10 cellular contexts compared by ENCODE assay signal in the genomic region with DNA sequence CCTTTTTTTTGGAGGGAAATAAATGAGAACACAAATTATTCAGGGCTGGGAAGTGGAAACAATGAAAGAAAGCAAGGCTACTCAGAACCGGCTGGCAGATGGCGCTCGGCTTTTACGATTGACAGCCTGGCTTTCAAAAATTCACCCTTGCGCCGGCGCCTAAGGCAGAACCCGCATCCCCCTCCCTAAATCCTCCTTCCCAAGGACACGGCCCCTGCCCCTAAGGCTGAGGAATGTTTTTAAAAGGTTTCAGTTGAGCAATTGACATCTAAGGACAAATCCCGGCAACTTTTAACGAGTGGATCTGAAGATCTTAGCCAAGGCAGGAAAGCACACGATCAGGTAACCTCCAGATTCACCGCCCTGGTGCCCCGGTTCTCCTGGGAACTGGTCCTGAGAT. TPM values are rescaled to one million over a fixed set of nuclear protein-coding genes. Genes with fewer than 3 reads are reported as not detected.
DNase-seq lines count a peak whose midpoint lies in the region; ATAC-seq, FAIRE-seq and TF ChIP-seq lines count a peak whose summit lies in the region.
"Had no signal": no experiment of that assay in that cellular context is flagged by ENCODE, and none has a peak within 500 bp of the region (broad histone marks: within the 10 kb centered on the region; RNA-seq: fewer than 3 reads in every experiment).

No MANE protein-coding gene starts in this region.

- H3K9me3 Mint-ChIP-seq in CD14-positive monocyte, result peaks cover 0 to 4% (median 0%) of the 10 kb centered on the region in 7 donors
- no peaks in the 10 kb centered on the region for H3K9me3 Mint-ChIP-seq in naive thymus-derived CD4-positive, alpha-beta T cell

- CTCF ChIA-PET in naive thymus-derived CD4-positive, alpha-beta T cell (lab: Charles Lee), result interaction anchor here (0.7 to 1.4 kb wide), 2 partner anchors 536 to 625 kb away, joined by 3 to 4 read pairs; no protein-coding TSS in a partner anchor

- peak in 1 of 2 donors; percentile 36 for ATAC-seq in lower lobe of right lung
- ATAC-seq in naive thymus-derived CD4-positive, alpha-beta T cell, result no peak
- no peak for ATAC-seq in GM21786 (IDR thresholded peaks at IDR 0.05; ENCODE audit: unreplicated experiment)

- H3K9me3 ChIP-seq in adrenal gland (replicated peaks in 1 of 3) (no peaks in the 10 kb centered on the region), lower lobe of right lung (no peaks in the 10 kb centered on the region), ascending aorta (no peaks in the 10 kb centered on the region)
- H3K9me3 ChIP-seq in naive thymus-derived CD4-positive, alpha-beta T cell (ENCODE audit: control insufficient read depth in 2 of 3, low read length in 3 of 3), result no peaks in the 10 kb centered on the region
- H3K9me3 ChIP-seq: neutrophil had no signal

- peaks cover 5% of the 10 kb centered on the region for H3K27me3 ChIP-seq in HL-60 (ENCODE audit: insufficient read depth, poor library complexity, severe bottlenecking)
- H3K27me3 ChIP-seq in adrenal gland, result no peaks in the 10 kb centered on the region
- H3K27me3 ChIP-seq in lower lobe of right lung (ENCODE audit: low read depth), result no peaks in the 10 kb centered on the region
- no peaks in the 10 kb centered on the region for H3K27me3 ChIP-seq in ascending aorta
- H3K27me3 ChIP-seq in naive thymus-derived CD4-positive, alpha-beta T cell (ENCODE audit: control insufficient read depth in 2 of 2, insufficient read depth in 2 of 2, low read length in 2 of 2), result peaks cover 0 to 3% of the 10 kb centered on the region in 2 donors

- H3K27ac Mint-ChIP-seq in CD14-positive monocyte, result no peak overlapping the region
- no peak overlapping the region for H3K27ac Mint-ChIP-seq in naive thymus-derived CD4-positive, alpha-beta T cell

- DNase-seq in CD14-positive monocyte (ENCODE audit: low spot score) (no peak), HL-60 (ENCODE audit: low read depth in 1 of 2, low spot score in 1 of 2) (no peak), adrenal gland (peak in 3 of 7 donors; percentile 33 to 57 (median 54)), lower lobe of right lung (no peak), ascending aorta (ENCODE audit: low spot score in 2 of 2) (no peak), RCC 7860 (ENCODE audit: low spot score) (no peak)
- no peak for DNase-seq in naive thymus-derived CD4-positive, alpha-beta T cell
- DNase-seq: NCI-H2029 treated with DMSO at 0.1 percent for 48 hours had no signal

- no peak for FAIRE-seq in RCC 7860 (lab: Jason Lieb, UNC)

- WGBS in adrenal gland, 4 donors, result 35 to 46% (median 44%) methylated on average over 14 of the region's 14 CpGs

- no peaks in the 10 kb centered on the region for H3K36me3 Mint-ChIP-seq in CD14-positive monocyte
- no peaks in the 10 kb centered on the region for H3K36me3 Mint-ChIP-seq in naive thymus-derived CD4-positive, alpha-beta T cell

- H3K4me3 ChIP-seq in HL-60 (replicated peaks; ENCODE audit: insufficient read depth, low read length) (no peak overlapping the region), adrenal gland (no peak overlapping the region), lower lobe of right lung (no peak overlapping the region), ascending aorta (no peak overlapping the region)
- no peak overlapping the region for H3K4me3 ChIP-seq in naive thymus-derived CD4-positive, alpha-beta T cell (ENCODE audit: low read length)

- peaks cover 14% of the 10 kb centered on the region for H3K4me1 Mint-ChIP-seq in CD14-positive monocyte
- H3K4me1 Mint-ChIP-seq in naive thymus-derived CD4-positive, alpha-beta T cell, result peaks cover 0 to 13% (median 3%) of the 10 kb centered on the region in 7 donors

- no peak overlapping the region for H3K4me3 Mint-ChIP-seq in CD14-positive monocyte
- H3K4me3 Mint-ChIP-seq in naive thymus-derived CD4-positive, alpha-beta T cell, result no peak overlapping the region

- TF ChIP-seq POLR2A in adrenal gland (IDR thresholded peaks at IDR 0.05), result no peak

- TF ChIP-seq CTCF in CD14-positive monocyte (IDR thresholded peaks at IDR 0.05) (peak; percentile 28), HL-60 (IDR thresholded peaks at IDR 0.05; ENCODE audit: insufficient read depth, low read length) (peak; percentile 5), adrenal gland (IDR thresholded peaks at IDR 0.05) (peak in 5 of 6 experiments; percentile 23 to 44 (median 34)), lower lobe of right lung (IDR thresholded peaks at IDR 0.05) (peak; percentile 19), ascending aorta (IDR thresholded peaks at IDR 0.05) (peak in 1 of 3 experiments; percentile 40)

- H3K27ac ChIP-seq in HL-60 (replicated peaks), result no peak overlapping the region
- H3K27ac ChIP-seq in adrenal gland, result no peak overlapping the region
- no peak overlapping the region for H3K27ac ChIP-seq in lower lobe of right lung
- no peak overlapping the region for H3K27ac ChIP-seq in ascending aorta
- no peak overlapping the region for H3K27ac ChIP-seq in naive thymus-derived CD4-positive, alpha-beta T cell (ENCODE audit: low read depth, low read length)
- H3K27ac ChIP-seq: neutrophil had no signal

- intact Hi-C loops in CD14-positive monocyte (cut with micrococcal nuclease), result loop anchor here in 1 of 2 donors (5.0 to 10.0 kb wide), 2 partner anchors 354 to 626 kb away; no protein-coding TSS in a partner anchor
- intact Hi-C loops in adrenal gland (cut with DNase I), result loop anchor here in 1 of 2 donors (5.0 kb wide), 2 partner anchors 534 to 589 kb away; no protein-coding TSS in a partner anchor
- intact Hi-C loops in lower lobe of right lung (cut with DNase I), result no loop called here
- intact Hi-C loops in ascending aorta (cut with DNase I), result no loop called here
- intact Hi-C loops in naive thymus-derived CD4-positive, alpha-beta T cell (cut with micrococcal nuclease), result loop anchor here in 1 of 2 donors (2.0 kb wide), 1 partner anchor 630 kb away; no protein-coding TSS in a partner anchor

- H3K36me3 ChIP-seq in adrenal gland (replicated peaks in 1 of 2) (no peaks in the 10 kb centered on the region), lower lobe of right lung (no peaks in the 10 kb centered on the region), ascending aorta (no peaks in the 10 kb centered on the region)
- no peaks in the 10 kb centered on the region for H3K36me3 ChIP-seq in naive thymus-derived CD4-positive, alpha-beta T cell (ENCODE audit: control insufficient read depth in 2 of 3, insufficient read depth in 3 of 3, low read length in 3 of 3)
- H3K36me3 ChIP-seq: neutrophil had no signal

- POLR2A ChIA-PET in naive thymus-derived CD4-positive, alpha-beta T cell (lab: Charles Lee), result no interaction called here

- H3K4me1 ChIP-seq in adrenal gland (replicated peaks in 1 of 2) (no peaks in the 10 kb centered on the region), lower lobe of right lung (no peaks in the 10 kb centered on the region), ascending aorta (no peaks in the 10 kb centered on the region)
- no peaks in the 10 kb centered on the region for H3K4me1 ChIP-seq in naive thymus-derived CD4-positive, alpha-beta T cell (ENCODE audit: control insufficient read depth in 2 of 2, insufficient read depth in 2 of 2, low read length in 2 of 2)

- peaks cover 10 to 37% (median 30%) of the 10 kb centered on the region in 3 donors for H3K27me3 Mint-ChIP-seq in CD14-positive monocyte (ENCODE audit: low read depth in 3 of 3)
- H3K27me3 Mint-ChIP-seq in naive thymus-derived CD4-positive, alpha-beta T cell, result peaks cover 0 to 24% (median 0%) of the 10 kb centered on the region in 5 donors

RNA-seq across cellular contexts. Expression of a gene that starts 16.3 kb away (rescaled TPM):
- 100 to 1,000 TPM; 109 to 124 TPM for polyA plus RNA-seq in CD14-positive monocyte
- total RNA-seq in adrenal gland, result 1,000 to 10,000 TPM in 7 of 8 donors, 100 to 1,000 TPM in 1; 614 to 1,525 (median 1,042) TPM
- polyA plus RNA-seq in adrenal gland, result 1,000 to 10,000 TPM; 2,293 to 6,333 (median 4,379) TPM
- total RNA-seq in lower lobe of right lung, result 744 TPM
- total RNA-seq in ascending aorta, result 663 TPM
- total RNA-seq in naive thymus-derived CD4-positive, alpha-beta T cell, result 100 to 1,000 TPM; 694 to 907 (median 775) TPM
- polyA plus RNA-seq in naive thymus-derived CD4-positive, alpha-beta T cell, result 100 to 1,000 TPM; 147 to 221 TPM

RNA-seq across cellular contexts. Expression of a gene that starts 18.1 kb away (rescaled TPM):
- polyA plus RNA-seq in CD14-positive monocyte (not detected), adrenal gland (under 1 TPM; 0.09 to 0.72 (median 0.10) TPM)
- total RNA-seq in adrenal gland (under 1 TPM in 3 of 8 donors, not detected in 5; 0.11 to 0.61 (median 0.24) TPM), lower lobe of right lung (0.97 TPM), ascending aorta (not detected)
- 1 to 10 TPM in 3 of 5 experiments, under 1 TPM in 2; 0.13 to 2.0 (median 1.5) TPM for total RNA-seq in naive thymus-derived CD4-positive, alpha-beta T cell
- not detected for polyA plus RNA-seq in naive thymus-derived CD4-positive, alpha-beta T cell
